Comparison of ENCODE assay signal across 8 cellular contexts in genomic region chr16:47143677-47144558, GRCh38. TPM values are rescaled to one million over a fixed set of nuclear protein-coding genes. Genes with fewer than 3 reads are reported as not detected.
DNase-seq lines count a peak whose midpoint lies in the region; ATAC-seq and TF ChIP-seq lines count a peak whose summit lies in the region.

NETO2 (minus strand) TSS chr16:47143945; CDS start chr16:47143612, 333 bp downstream.

- TF ChIP-seq POLR2A in heart left ventricle (IDR thresholded peaks at IDR 0.05) (no peak), prostate gland (IDR thresholded peaks at IDR 0.05) (no peak)

- no peaks in the 10 kb centered on the region for H3K36me3 Mint-ChIP-seq in activated naive CD8-positive, alpha-beta T cell

- H3K9me3 Mint-ChIP-seq in activated naive CD8-positive, alpha-beta T cell (ENCODE audit: low read depth), result no peaks in the 10 kb centered on the region

- 0 to 2% (median 1%) methylated on average over 55 to 130 of the region's 130 CpGs; no CpG with 5 or more reads in 1 of the 4 donors for WGBS in heart left ventricle, 4 donors
- WGBS in prostate gland, result 3% methylated on average over 53 of the region's 130 CpGs

- H3K4me1 ChIP-seq in heart left ventricle (peaks cover 0 to 27% (median 3%) of the 10 kb centered on the region in 12 donors), prostate gland (replicated peaks) (peaks cover 4% of the 10 kb centered on the region)

- H3K9me3 ChIP-seq in heart left ventricle (no peaks in the 10 kb centered on the region), prostate gland (no peaks in the 10 kb centered on the region)

- H3K27ac Mint-ChIP-seq in activated naive CD8-positive, alpha-beta T cell, result peak within 1 kb of the TSS; percentile 16

- H3K27ac ChIP-seq in heart left ventricle, result peak within 1 kb of the TSS in 11 of 12 donors; percentile 36 to 81 (median 62)
- no peak within 1 kb of the TSS for H3K27ac ChIP-seq in prostate gland

- intact Hi-C loops in heart left ventricle (cut with DNase I), result loop anchor here in 9 of 10 donors (2.0 to 10.0 kb wide), 13 partner anchors 102 to 1471 kb away; partner anchors contain the start of genes ABCC12 (in 4 of the 9), DNAJA2 (in 1 of the 9), ITFG1 (in 1 of the 9) and N4BP1 (in 1 of the 9)
- intact Hi-C loops in prostate gland (cut with DNase I), result loop anchor here (2.0 to 10.0 kb wide), 4 partner anchors 107 to 1013 kb away; partner anchors contain the start of genes ABCC12, ITFG1 and PHKB

- ATAC-seq in GM21528 (IDR thresholded peaks at IDR 0.05; ENCODE audit: low FRiP score, unreplicated experiment), result peak; percentile 52
- ATAC-seq in heart left ventricle, result peak; percentile 70 to 79 (median 72)

- H3K36me3 ChIP-seq in heart left ventricle (no peaks in the 10 kb centered on the region), prostate gland (no peaks in the 10 kb centered on the region)

- H3K4me3 Mint-ChIP-seq in activated naive CD8-positive, alpha-beta T cell, result peak within 1 kb of the TSS; percentile 83

- H3K27me3 ChIP-seq in heart left ventricle, result peaks cover 0 to 4% (median 0%) of the 10 kb centered on the region in 9 donors
- no peaks in the 10 kb centered on the region for H3K27me3 ChIP-seq in prostate gland (replicated peaks; ENCODE audit: insufficient read depth)

- H3K4me3 ChIP-seq in heart left ventricle, result peak within 1 kb of the TSS; percentile 44 to 74 (median 60)
- H3K4me3 ChIP-seq in prostate gland, result peak within 1 kb of the TSS; percentile 28 to 42

- H3K4me1 Mint-ChIP-seq in activated naive CD8-positive, alpha-beta T cell (ENCODE audit: low read depth), result peaks cover 14% of the 10 kb centered on the region

- peaks cover 19% of the 10 kb centered on the region for H3K27me3 Mint-ChIP-seq in activated naive CD8-positive, alpha-beta T cell

- DNase-seq in ELR (ENCODE audit: low read depth) (peak; percentile 63), HuH-7 (ENCODE audit: low spot score) (peak; percentile 60), SKM-1 (lab: John Stamatoyannopoulos, UW; ENCODE audit: unreplicated experiment) (peak; percentile 8), heart left ventricle (peak; percentile 48 to 81 (median 59)), prostate gland (ENCODE audit: low spot score) (peak; percentile 17), cerebellar nuclear complex (lab: John Stamatoyannopoulos, UW) (no peak)

- TF ChIP-seq CTCF in heart left ventricle (IDR thresholded peaks at IDR 0.05), result peak; percentile 28 to 82 (median 54)
- TF ChIP-seq CTCF in prostate gland (IDR thresholded peaks at IDR 0.05), result peak in 3 of 4 experiments; percentile 42 to 53 (median 44)

RNA-seq across cellular contexts. Expression of gene NETO2, which starts in this region (rescaled TPM):
- total RNA-seq in heart left ventricle (1 to 10 TPM; 1.2 to 7.0 (median 2.3) TPM), prostate gland (10 to 100 TPM in 1 of 2 donors, under 1 TPM in 1; 0.73 to 14.3 TPM)
- polyA plus RNA-seq in heart left ventricle, result 1 to 10 TPM; 1.0 to 7.8 TPM

Comparison
In these comparisons a context has a peak if more than half of its experiments do, and no peak if none do; other contexts are left out.
1. DNase-seq: peak in ELR (single experiment), HuH-7 (single experiment), SKM-1 (single experiment), heart left ventricle (5 of 5) and prostate gland (single experiment); none in cerebellar nuclear complex (0 of 2).
2. H3K27ac ChIP-seq: peak in heart left ventricle (11 of 12); none in prostate gland (0 of 2).